ENCODE assay signal across 8 cellular contexts in the genomic region with DNA sequence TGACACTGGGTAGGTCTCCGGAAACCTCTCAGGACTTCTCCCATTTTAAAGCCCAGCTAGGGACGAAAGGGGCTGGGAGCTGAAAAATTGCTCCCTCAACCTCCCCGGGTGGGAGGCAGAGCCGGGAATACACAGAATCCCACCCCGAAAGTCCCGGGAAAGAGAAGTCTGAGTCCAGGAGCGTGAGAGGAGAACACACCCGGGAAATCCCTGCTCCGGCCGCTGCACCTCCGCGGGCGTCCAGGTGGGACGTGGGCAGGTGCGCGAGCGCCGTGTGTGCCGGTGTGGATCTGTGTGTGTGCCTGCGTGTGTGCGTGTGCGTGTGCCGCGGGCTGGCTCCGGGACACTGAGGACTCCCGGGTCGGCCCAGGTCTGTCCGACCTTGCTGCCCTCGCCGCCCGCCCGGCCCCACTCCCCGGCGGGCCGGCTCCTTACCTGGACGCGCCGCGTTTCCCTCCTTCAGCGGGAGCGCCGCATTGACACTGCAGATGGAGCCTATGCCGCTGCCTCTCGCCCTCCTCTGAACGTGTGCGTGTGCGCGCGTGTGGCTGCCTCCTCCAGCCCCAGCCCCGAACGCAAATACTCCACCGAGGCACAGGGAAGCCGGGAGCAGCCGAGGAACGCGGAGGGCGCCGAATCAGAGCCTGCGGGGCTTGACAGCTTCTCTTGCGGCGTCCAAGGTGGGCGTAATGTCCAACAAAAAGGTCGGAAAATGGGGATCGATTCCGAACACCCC. TPM values are rescaled to one million over a fixed set of nuclear protein-coding genes. Genes with fewer than 3 reads are reported as not detected.
DNase-seq lines count a peak whose midpoint lies in the region; ATAC-seq, FAIRE-seq and TF ChIP-seq lines count a peak whose summit lies in the region.

PLXNA4 (minus strand) TSS at position 484 of the 736 bp plus-strand sequence. CDS start 67,777 bp downstream, outside the sequence.

- H3K9me2 ChIP-seq in neural cell (ENCODE audit: insufficient read depth, low read length) = no peaks in the 10 kb centered on the region

- in situ Hi-C loops in G401 (cut with HindIII; ENCODE audit: low sequenced_read_pairs) = no loop called here

- no peaks in the 10 kb centered on the region for H4K20me1 ChIP-seq in neural cell (ENCODE audit: insufficient read depth)

- DNase-seq in G401 (ENCODE audit: low spot score) (peak; percentile 56), NT2/D1 (ENCODE audit: low read depth, low spot score) (no peak), esophagus muscularis mucosa (ENCODE audit: extremely low spot score) (no peak), HTR-8/SVneo (ENCODE audit: insufficient read length, low spot score) (no peak)
- DNase-seq in stimulated activated naive CD4-positive, alpha-beta T cell treated with Interleukin-2 at 50 U/mL for 16 hours (lab: John Stamatoyannopoulos, UW) = no peak

- peak within 1 kb of the TSS; percentile 45 for H3K4me3 ChIP-seq in NT2/D1 (ENCODE audit: insufficient read length, low read depth)
- peak within 1 kb of the TSS; percentile 62 to 69 (median 66) for H3K4me3 ChIP-seq in esophagus muscularis mucosa
- peak within 1 kb of the TSS; percentile 93 for H3K4me3 ChIP-seq in neural cell (ENCODE audit: low read length)

- no peaks in the 10 kb centered on the region for H3F3A ChIP-seq in neural cell (ENCODE audit: insufficient read depth, low read length, poor library complexity, severe bottlenecking)

- H3K27me3 ChIP-seq in NT2/D1 (ENCODE audit: insufficient read depth, insufficient read length) (peaks cover 60% of the 10 kb centered on the region), esophagus muscularis mucosa (peaks cover 0 to 44% (median 4%) of the 10 kb centered on the region in 4 donors), neural cell (ENCODE audit: insufficient read depth, low read depth, low read length) (peaks cover 42% of the 10 kb centered on the region)

- TF ChIP-seq CTCF in esophagus muscularis mucosa (IDR thresholded peaks at IDR 0.05) (no peak), neural cell (IDR thresholded peaks at IDR 0.05; ENCODE audit: poor library complexity, severe bottlenecking) (peak; percentile 52)

- peaks cover 6% of the 10 kb centered on the region for H3K79me2 ChIP-seq in neural cell (replicated peaks; ENCODE audit: insufficient read depth, low read length)

- no peak for FAIRE-seq in HTR-8/SVneo (lab: Jason Lieb, UNC)

- intact Hi-C loops in esophagus muscularis mucosa (cut with DNase I) = loop anchor here (5.0 kb wide), 1 partner anchor 59 kb away; no protein-coding TSS in a partner anchor

- H3K4me2 ChIP-seq in neural cell (ENCODE audit: low read length) = peak within 1 kb of the TSS; percentile 71

- under 1% methylated on average over 23 of the region's 65 CpGs for WGBS in esophagus muscularis mucosa

- H3K9me3 ChIP-seq in NT2/D1 (ENCODE audit: insufficient read depth, low read length) = no peaks in the 10 kb centered on the region
- H3K9me3 ChIP-seq in esophagus muscularis mucosa = no peaks in the 10 kb centered on the region
- H3K9me3 ChIP-seq in neural cell (ENCODE audit: low read length) = no peaks in the 10 kb centered on the region

- H3K9ac ChIP-seq in NT2/D1 (ENCODE audit: insufficient read length, low read depth) (peak within 1 kb of the TSS; percentile 61), neural cell (ENCODE audit: low read length) (peak within 1 kb of the TSS; percentile 76)

- peak; percentile 51 for TF ChIP-seq RAD21 in neural cell (conservative IDR thresholded peaks at IDR 0.05)

- no peak for TF ChIP-seq POLR2A in esophagus muscularis mucosa (IDR thresholded peaks at IDR 0.05; ENCODE audit: low read depth)

- ATAC-seq in GM21786 (IDR thresholded peaks at IDR 0.05; ENCODE audit: unreplicated experiment) (no peak), HG03439 (IDR thresholded peaks at IDR 0.05; ENCODE audit: unreplicated experiment) (no peak)

- peaks cover 2% of the 10 kb centered on the region for H3K4me1 ChIP-seq in NT2/D1 (ENCODE audit: insufficient read depth, insufficient read length)
- H3K4me1 ChIP-seq in esophagus muscularis mucosa = peaks cover 29 to 52% (median 47%) of the 10 kb centered on the region in 4 donors

- H3K36me3 ChIP-seq in NT2/D1 (ENCODE audit: insufficient read depth, insufficient read length, low read length) (no peaks in the 10 kb centered on the region), esophagus muscularis mucosa (no peaks in the 10 kb centered on the region), neural cell (ENCODE audit: insufficient read depth, low read length) (no peaks in the 10 kb centered on the region)

- peak within 1 kb of the TSS; percentile 54 to 75 (median 60) for H3K27ac ChIP-seq in esophagus muscularis mucosa (replicated peaks in 1 of 4)
- H3K27ac ChIP-seq in neural cell (ENCODE audit: low read length) = peak within 1 kb of the TSS; percentile 51

- H2AFZ ChIP-seq in neural cell (ENCODE audit: low read depth, low read length) = no peak within 1 kb of the TSS

- no peak for TF ChIP-seq EP300 in esophagus muscularis mucosa (IDR thresholded peaks at IDR 0.05)
- no peak for TF ChIP-seq EP300 in neural cell (conservative IDR thresholded peaks at IDR 0.05; ENCODE audit: poor library complexity, severe bottlenecking)

TF ChIP-seq in neural cell, 6 proteins besides CTCF, POLR2A, EP300 and RAD21:
- TF ChIP-seq POLR2AphosphoS5 (IDR thresholded peaks at IDR 0.05) (peak; percentile 61), EZH2 (IDR thresholded peaks at IDR 0.05; ENCODE audit: borderline replicate concordance, insufficient read depth, low read length, poor library complexity, severe bottlenecking) (no peak), TAF1 (IDR thresholded peaks at IDR 0.05; ENCODE audit: low read depth) (peak; percentile 57), SMC3 (conservative IDR thresholded peaks at IDR 0.05; ENCODE audit: poor library complexity) (peak; percentile 50), MXI1 (conservative IDR thresholded peaks at IDR 0.05; ENCODE audit: poor library complexity, severe bottlenecking) (peak; percentile 82)
- TF ChIP-seq, protein P1, sequence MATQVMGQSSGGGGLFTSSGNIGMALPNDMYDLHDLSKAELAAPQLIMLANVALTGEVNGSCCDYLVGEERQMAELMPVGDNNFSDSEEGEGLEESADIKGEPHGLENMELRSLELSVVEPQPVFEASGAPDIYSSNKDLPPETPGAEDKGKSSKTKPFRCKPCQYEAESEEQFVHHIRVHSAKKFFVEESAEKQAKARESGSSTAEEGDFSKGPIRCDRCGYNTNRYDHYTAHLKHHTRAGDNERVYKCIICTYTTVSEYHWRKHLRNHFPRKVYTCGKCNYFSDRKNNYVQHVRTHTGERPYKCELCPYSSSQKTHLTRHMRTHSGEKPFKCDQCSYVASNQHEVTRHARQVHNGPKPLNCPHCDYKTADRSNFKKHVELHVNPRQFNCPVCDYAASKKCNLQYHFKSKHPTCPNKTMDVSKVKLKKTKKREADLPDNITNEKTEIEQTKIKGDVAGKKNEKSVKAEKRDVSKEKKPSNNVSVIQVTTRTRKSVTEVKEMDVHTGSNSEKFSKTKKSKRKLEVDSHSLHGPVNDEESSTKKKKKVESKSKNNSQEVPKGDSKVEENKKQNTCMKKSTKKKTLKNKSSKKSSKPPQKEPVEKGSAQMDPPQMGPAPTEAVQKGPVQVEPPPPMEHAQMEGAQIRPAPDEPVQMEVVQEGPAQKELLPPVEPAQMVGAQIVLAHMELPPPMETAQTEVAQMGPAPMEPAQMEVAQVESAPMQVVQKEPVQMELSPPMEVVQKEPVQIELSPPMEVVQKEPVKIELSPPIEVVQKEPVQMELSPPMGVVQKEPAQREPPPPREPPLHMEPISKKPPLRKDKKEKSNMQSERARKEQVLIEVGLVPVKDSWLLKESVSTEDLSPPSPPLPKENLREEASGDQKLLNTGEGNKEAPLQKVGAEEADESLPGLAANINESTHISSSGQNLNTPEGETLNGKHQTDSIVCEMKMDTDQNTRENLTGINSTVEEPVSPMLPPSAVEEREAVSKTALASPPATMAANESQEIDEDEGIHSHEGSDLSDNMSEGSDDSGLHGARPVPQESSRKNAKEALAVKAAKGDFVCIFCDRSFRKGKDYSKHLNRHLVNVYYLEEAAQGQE (IDR thresholded peaks at IDR 0.05; ENCODE audit: borderline replicate concordance) = no peak
TF ChIP-seq in neural cell: peak in this region for 4.

RNA-seq across cellular contexts. Expression of gene PLXNA4, which starts in this region (rescaled TPM):
- total RNA-seq in G401 (2014; rRNA removed; shearing (Covaris generic)) = under 0.01 TPM in 1 of 2 replicates, not detected in the other
- total RNA-seq in esophagus muscularis mucosa = 1 to 10 TPM; 5.0 to 9.5 (median 6.6) TPM
- polyA plus RNA-seq in neural cell = 7.2 and 10.3 TPM in 2 replicates
- polyA minus RNA-seq in neural cell = 47.0 and 66.1 TPM in 2 replicates

Comparison
In these comparisons a context has a peak if more than half of its experiments do, and no peak if none do; other contexts are left out.
1. Peak in DNase-seq in G401; RNA of the gene not detected or under 1 TPM.